In the genomic region with DNA sequence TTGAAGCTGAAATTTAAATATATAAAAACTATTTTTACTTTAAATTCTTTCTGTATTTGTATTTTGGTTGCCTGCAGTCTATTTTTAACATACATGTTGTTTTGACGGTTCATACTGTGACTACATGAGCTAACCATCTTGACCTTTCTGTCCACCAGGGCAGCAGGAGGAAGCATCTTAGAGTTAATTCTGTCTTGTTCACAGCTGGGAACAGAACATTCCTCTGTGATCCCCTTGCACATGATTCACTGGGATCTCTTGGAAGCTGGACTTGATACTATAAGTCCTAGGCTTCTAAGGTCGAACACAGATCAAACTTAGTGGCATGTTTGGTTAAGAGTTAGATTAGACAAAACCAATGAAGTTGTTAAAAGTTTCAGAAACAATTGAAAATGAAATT, we compare ENCODE assay signal across 13 cellular contexts.
DNase-seq lines count a peak whose midpoint lies in the region; ATAC-seq lines count a peak whose summit lies in the region.
"Had no signal": no experiment of that assay in that cellular context is flagged by ENCODE, and none has a peak within 500 bp of the region (broad histone marks: within the 10 kb centered on the region; RNA-seq: fewer than 3 reads in every experiment).

No MANE protein-coding gene starts in this region.

- DNase-seq in NCI-H69 (lab: John Stamatoyannopoulos, UW) (peak; percentile 41), dermis blood vessel endothelial cell (peak; percentile 83), kidney tubule cell (ENCODE audit: low spot score) (peak; percentile 69), NCI-H146 treated with DMSO at 0.1 percent for 48 hours (lab: John Stamatoyannopoulos, UW; ENCODE audit: unreplicated experiment) (no peak), putamen (ENCODE audit: low spot score) (no peak)
- DNase-seq: activated naive CD4-positive, alpha-beta T cell treated with Interleukin-2 at 50 U/mL for 16 hours; DMS153; mammary epithelial cell; NCI-H2171 treated with DMSO at 0.1 percent for 48 hours; SIG-M5 had no signal

- H3K9me3 ChIP-seq in subcutaneous abdominal adipose tissue (ENCODE audit: control insufficient read depth in 5 of 5, low read length in 5 of 5) = no peaks in the 10 kb centered on the region

- peaks cover 6 to 56% (median 53%) of the 10 kb centered on the region in 5 donors for H3K4me1 ChIP-seq in subcutaneous abdominal adipose tissue (ENCODE audit: control insufficient read depth in 5 of 5, insufficient read depth in 5 of 5, low read length in 5 of 5)

- H3K27ac ChIP-seq in subcutaneous abdominal adipose tissue (ENCODE audit: low read depth, low read length) = peak overlapping the region; percentile 91

- no peak overlapping the region for H3K4me3 ChIP-seq in subcutaneous abdominal adipose tissue (ENCODE audit: low read depth in 1 of 5, low read length in 5 of 5)

- H3K27me3 ChIP-seq in subcutaneous abdominal adipose tissue (ENCODE audit: control insufficient read depth in 5 of 5, insufficient read depth in 4 of 5, low read length in 5 of 5) = no peaks in the 10 kb centered on the region

- H3K36me3 ChIP-seq in subcutaneous abdominal adipose tissue (ENCODE audit: control insufficient read depth in 5 of 5, insufficient read depth in 5 of 5, low read length in 5 of 5) = no peaks in the 10 kb centered on the region

- no peak for ATAC-seq in GM21786 (IDR thresholded peaks at IDR 0.05; ENCODE audit: unreplicated experiment)
- ATAC-seq in GM18867 (IDR thresholded peaks at IDR 0.05; ENCODE audit: unreplicated experiment) = no peak

- H3K9ac ChIP-seq in subcutaneous abdominal adipose tissue (ENCODE audit: low read length in 5 of 5) = no peak overlapping the region

Comparison
In these comparisons a context has a peak if more than half of its experiments do, and no peak if none do; other contexts are left out.
1. DNase-seq: peak in NCI-H69 (single experiment), dermis blood vessel endothelial cell (single experiment) and kidney tubule cell (single experiment); none in NCI-H146 treated with DMSO at 0.1 percent for 48 hours (single experiment) and putamen (single experiment).